ENCODE assay signal across 32 cellular contexts in the genomic region with DNA sequence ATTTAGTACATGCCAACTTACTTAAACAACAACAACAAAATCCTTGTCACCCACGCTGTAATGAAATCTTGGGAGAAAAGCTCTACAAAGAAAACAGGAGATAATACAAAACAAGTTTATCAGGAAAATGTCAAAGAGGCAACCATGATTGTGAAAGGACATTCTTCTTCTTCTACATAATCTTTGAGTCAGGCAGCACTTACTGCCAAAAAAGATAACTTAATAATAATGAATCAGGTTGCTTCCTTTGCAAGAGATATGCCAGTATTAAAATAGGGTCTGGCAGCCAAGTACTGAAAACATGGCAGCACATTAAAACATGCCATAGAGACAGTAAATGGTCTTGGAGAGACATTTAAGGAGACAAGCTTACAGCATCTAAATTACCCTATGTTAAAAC.
A peak's percentile ranks its signal among the peaks of the same experiment; 100 is the strongest.
DNase-seq lines count a peak whose midpoint lies in the region; ATAC-seq and TF ChIP-seq lines count a peak whose summit lies in the region.
"Had no signal": no experiment of that assay in that cellular context is flagged by ENCODE, and none has a peak within 500 bp of the region (broad histone marks: within the 10 kb centered on the region; RNA-seq: fewer than 3 reads in every experiment).

No MANE protein-coding gene starts in this region.

- H3K4me3 ChIP-seq in brain microvascular endothelial cell (ENCODE audit: low read depth, low read length) (no peak overlapping the region), fibroblast of the aortic adventitia (ENCODE audit: low read depth, low read length) (no peak overlapping the region), skeletal muscle satellite cell (ENCODE audit: low read length) (no peak overlapping the region)
- H3K4me3 ChIP-seq: pancreas, testis had no signal

- H3K4me1 Mint-ChIP-seq in glutamatergic neuron (ENCODE audit: low read depth, unreplicated experiment), result peaks cover 3% of the 10 kb centered on the region
- H3K4me1 Mint-ChIP-seq in activated naive CD8-positive, alpha-beta T cell treated with anti-CD3 and anti-CD28 coated beads, Interleukin-2, amount 50 U/mL, for 24 hours, result no peaks in the 10 kb centered on the region

- TF ChIP-seq CTCF in brain microvascular endothelial cell (IDR thresholded peaks at IDR 0.05; ENCODE audit: low read depth, low read length, missing control alignments), result no peak
- TF ChIP-seq CTCF in fibroblast of the aortic adventitia (IDR thresholded peaks at IDR 0.05; ENCODE audit: insufficient read depth, low read length), result no peak
- no peak for TF ChIP-seq CTCF in glutamatergic neuron (IDR thresholded peaks at IDR 0.05; ENCODE audit: partially characterized antibody, unreplicated experiment)

- in situ Hi-C loops in brain microvascular endothelial cell (cut with HindIII; ENCODE audit: low pct_ligation_motif_present, low sequenced_read_pairs), result no loop called here

- peak overlapping the region; percentile 21 for H3K4me2 ChIP-seq in skeletal muscle satellite cell (ENCODE audit: low read length)

- no peak overlapping the region for H3K4me3 Mint-ChIP-seq in glutamatergic neuron (ENCODE audit: unreplicated experiment)
- no peak overlapping the region for H3K4me3 Mint-ChIP-seq in activated naive CD8-positive, alpha-beta T cell treated with anti-CD3 and anti-CD28 coated beads, Interleukin-2, amount 50 U/mL, for 24 hours

- peak overlapping the region; percentile 15 for H3K27ac ChIP-seq in brain microvascular endothelial cell
- H3K27ac ChIP-seq: 22Rv1, C4-2B, pancreas, testis, VCaP had no signal

- no peak for ATAC-seq in activated naive CD8-positive, alpha-beta T cell treated with anti-CD3 and anti-CD28 coated beads, Interleukin-2, amount 50 U/mL, for 24 hours
- ATAC-seq: left lobe of liver; Panc1; pancreas; stimulated activated naive CD8-positive, alpha-beta T cell treated with anti-CD3 and anti-CD28 coated beads, Interleukin-15, Interleukin-2, amounts not matched to agents 100 U/mL and 50 U/mL, for 24 hours had no signal

- no peaks in the 10 kb centered on the region for H3K9me3 Mint-ChIP-seq in glutamatergic neuron (ENCODE audit: unreplicated experiment)
- peaks cover 4% of the 10 kb centered on the region for H3K9me3 Mint-ChIP-seq in activated naive CD8-positive, alpha-beta T cell treated with anti-CD3 and anti-CD28 coated beads, Interleukin-2, amount 50 U/mL, for 24 hours

- no peak overlapping the region for H3K9ac ChIP-seq in skeletal muscle satellite cell (ENCODE audit: low read depth, low read length)

- no peaks in the 10 kb centered on the region for H3K9me3 ChIP-seq in skeletal muscle satellite cell (replicated peaks; ENCODE audit: low read length)
- H3K9me3 ChIP-seq: pancreas, testis had no signal

- H3K36me3 Mint-ChIP-seq in glutamatergic neuron (ENCODE audit: unreplicated experiment), result no peaks in the 10 kb centered on the region
- no peaks in the 10 kb centered on the region for H3K36me3 Mint-ChIP-seq in activated naive CD8-positive, alpha-beta T cell treated with anti-CD3 and anti-CD28 coated beads, Interleukin-2, amount 50 U/mL, for 24 hours (ENCODE audit: low read depth)

- peaks cover 23% of the 10 kb centered on the region for H3K4me1 ChIP-seq in skeletal muscle satellite cell (ENCODE audit: control insufficient read depth, insufficient read depth, low read length)
- H3K4me1 ChIP-seq: pancreas, testis had no signal

- H3K36me3 ChIP-seq in brain microvascular endothelial cell (replicated peaks) (no peaks in the 10 kb centered on the region), skeletal muscle satellite cell (ENCODE audit: insufficient read depth, low read length) (no peaks in the 10 kb centered on the region)
- H3K36me3 ChIP-seq: pancreas had no signal

- DNase-seq in NCI-H1092 treated with DMSO at 0.1 percent for 48 hours (lab: John Stamatoyannopoulos, UW) (peak; percentile 13), NCI-H1092 (lab: John Stamatoyannopoulos, UW) (no peak), brain microvascular endothelial cell (peak; percentile 28), fibroblast of the aortic adventitia (ENCODE audit: low read depth) (peak; percentile 71), glutamatergic neuron (no peak), OCI-M2 (lab: John Stamatoyannopoulos, UW; ENCODE audit: unreplicated experiment) (no peak)
- no peak for DNase-seq in activated naive CD8-positive, alpha-beta T cell treated with anti-CD3 and anti-CD28 coated beads, Interleukin-2, amount 50 U/mL, for 24 hours
- DNase-seq: activated CD4-positive, alpha-beta T cell treated with anti-CD3 and anti-CD28 coated beads for 48 hours; activated CD8-positive, alpha-beta memory T cell treated with anti-CD3 and anti-CD28 coated beads for 24 hours; activated naive CD4-positive, alpha-beta T cell treated with anti-CD3 and anti-CD28 coated beads, Interleukin-2, amount 50 U/mL, for 16 hours; activated T-cell treated with anti-CD3 and anti-CD28 coated beads for 4 hours; cortex of kidney; effector memory CD4-positive, alpha-beta T cell; erythroblast; NCI-H1105 treated with DMSO at 0.1 percent for 48 hours; NCI-H1930; NCI-H2171 treated with DMSO at 0.1 percent for 48 hours; NCI-H524 treated with DMSO at 0.1 percent for 48 hours; pancreas; retina; SHP77; stimulated activated CD4-positive, alpha-beta T cell treated with anti-CD3 and anti-CD28 coated beads, Interleukin-1b, Interleukin-23, amount 100 ng/mL, for 48 hours; stimulated activated naive CD8-positive, alpha-beta T cell treated with anti-CD3 and anti-CD28 coated beads, Interleukin-15, Interleukin-2, amounts not matched to agents 100 U/mL and 50 U/mL, for 24 hours; T-helper 9 cell; testis had no signal

- peaks cover 2% of the 10 kb centered on the region for H3K27me3 Mint-ChIP-seq in glutamatergic neuron (ENCODE audit: unreplicated experiment)
- H3K27me3 Mint-ChIP-seq in activated naive CD8-positive, alpha-beta T cell treated with anti-CD3 and anti-CD28 coated beads, Interleukin-2, amount 50 U/mL, for 24 hours, result no peaks in the 10 kb centered on the region

- H3K27me3 ChIP-seq in brain microvascular endothelial cell (replicated peaks) (no peaks in the 10 kb centered on the region), skeletal muscle satellite cell (ENCODE audit: control insufficient read depth, insufficient read depth, low read length) (no peaks in the 10 kb centered on the region)
- H3K27me3 ChIP-seq: pancreas, testis had no signal

- H3K27ac Mint-ChIP-seq in glutamatergic neuron (ENCODE audit: unreplicated experiment), result no peak overlapping the region
- H3K27ac Mint-ChIP-seq in activated naive CD8-positive, alpha-beta T cell treated with anti-CD3 and anti-CD28 coated beads, Interleukin-2, amount 50 U/mL, for 24 hours, result no peak overlapping the region
- H3K27ac Mint-ChIP-seq: activated T-helper 2 cell treated with anti-CD3 and anti-CD28 coated beads, Interferon-gamma antibody, Interleukin-2, Interleukin-4, amounts not matched to agents 10 μg/mL and 5 μg/mL and 100 μg/mL, durations not matched to agents 14 hours and 24 hours and 36 hours had no signal

Comparison
In these comparisons a context has a peak if more than half of its experiments do, and no peak if none do; other contexts are left out.
1. DNase-seq: peak in NCI-H1092 treated with DMSO at 0.1 percent for 48 hours (single experiment), brain microvascular endothelial cell (single experiment) and fibroblast of the aortic adventitia (single experiment); none in NCI-H1092 (single experiment), glutamatergic neuron (single experiment), OCI-M2 (single experiment) and activated naive CD8-positive, alpha-beta T cell treated with anti-CD3 and anti-CD28 coated beads, Interleukin-2, amount 50 U/mL, for 24 hours (single experiment).